ENCODE assay signal across 15 cellular contexts in genomic region chr3:186427627-186428026, GRCh38.
A peak's percentile ranks its signal among the peaks of the same experiment; 100 is the strongest.
DNase-seq lines count a peak whose midpoint lies in the region; ATAC-seq, FAIRE-seq and TF ChIP-seq lines count a peak whose summit lies in the region.
"Had no signal": no experiment of that assay in that cellular context is flagged by ENCODE, and none has a peak within 500 bp of the region (broad histone marks: within the 10 kb centered on the region; RNA-seq: fewer than 3 reads in every experiment).

No MANE protein-coding gene starts in this region.

- no peaks in the 10 kb centered on the region for H3K36me3 ChIP-seq in brain microvascular endothelial cell (replicated peaks)
- H3K36me3 ChIP-seq: lower lobe of right lung had no signal

- no peak overlapping the region for H3K4me3 ChIP-seq in brain microvascular endothelial cell (ENCODE audit: low read depth, low read length)
- H3K4me3 ChIP-seq: lower lobe of right lung, SK-N-MC had no signal

- no peak for TF ChIP-seq POLR2A in GM12891 (IDR thresholded peaks at IDR 0.05; ENCODE audit: low read depth, low read length)

- no peak overlapping the region for H3K27ac ChIP-seq in brain microvascular endothelial cell
- H3K27ac ChIP-seq: lower lobe of right lung, SK-N-MC had no signal

- no peak for TF ChIP-seq CTCF in brain microvascular endothelial cell (IDR thresholded peaks at IDR 0.05; ENCODE audit: low read depth, low read length, missing control alignments)

- FAIRE-seq in GM12891 (lab: Jason Lieb, UNC), result no peak

- DNase-seq in Ammon's horn (ENCODE audit: low spot score) (peak; percentile 52), NCI-H146 treated with DMSO at 0.1 percent for 48 hours (lab: John Stamatoyannopoulos, UW; ENCODE audit: unreplicated experiment) (peak; percentile 38), brain microvascular endothelial cell (peak; percentile 78), left lobe of liver (ENCODE audit: low spot score) (no peak), NCI-H1436 treated with DMSO at 0.1 percent for 48 hours (lab: John Stamatoyannopoulos, UW) (no peak), NCI-H1436 (lab: John Stamatoyannopoulos, UW) (no peak), GM12891 (ENCODE audit: insufficient read length, low spot score) (no peak)
- DNase-seq: activated B cell treated with CpG ODN at 0.5 μM for 24 hours; activated T-cell treated with anti-CD3 and anti-CD28 coated beads for 4 hours; lower lobe of right lung; NCI-H1105; occipital lobe; stimulated activated CD4-positive, alpha-beta T cell treated with anti-CD3 and anti-CD28 coated beads, Interleukin-12 subunit alpha, Interleukin-12 subunit beta, amount 100 ng/mL, for 4 hours had no signal

- in situ Hi-C loops in brain microvascular endothelial cell (cut with HindIII; ENCODE audit: low pct_ligation_motif_present, low sequenced_read_pairs), result no loop called here

- ATAC-seq in left lobe of liver (peak; percentile 37), GM21825 (IDR thresholded peaks at IDR 0.05; ENCODE audit: unreplicated experiment) (no peak)
- ATAC-seq: lower lobe of right lung had no signal

- H3K27me3 ChIP-seq in brain microvascular endothelial cell (replicated peaks), result no peaks in the 10 kb centered on the region

TF ChIP-seq in GM12891, 5 proteins besides CTCF, POLR2A, EP300 and RAD21:
- TF ChIP-seq PAX5 (IDR thresholded peaks at IDR 0.05; ENCODE audit: insufficient read depth, low read length, severe bottlenecking) (no peak), POLR2AphosphoS5 (IDR thresholded peaks at IDR 0.05; ENCODE audit: low read depth, low read length) (no peak), TAF1 (IDR thresholded peaks at IDR 0.05; ENCODE audit: low read depth, low read length) (no peak)
TF ChIP-seq in GM12891: peak in this region for 0.

Comparison
In these comparisons a context has a peak if more than half of its experiments do, and no peak if none do; other contexts are left out.
1. DNase-seq: peak in Ammon's horn (single experiment), NCI-H146 treated with DMSO at 0.1 percent for 48 hours (single experiment) and brain microvascular endothelial cell (single experiment); none in left lobe of liver (single experiment), NCI-H1436 treated with DMSO at 0.1 percent for 48 hours (single experiment), NCI-H1436 (single experiment) and GM12891 (single experiment).